1 cellular context compared by ENCODE assay signal in genomic region chr19:2385053-2385721, GRCh38.
A peak's percentile ranks its signal among the peaks of the same experiment; 100 is the strongest.
TF ChIP-seq lines count a peak whose summit lies in the region.

No MANE protein-coding gene starts in this region.

TF ChIP-seq in HepG2, 621 proteins besides CTCF, POLR2A, EP300 and RAD21 (continued from another document and continues in another):
- TF ChIP-seq ARID4A (CRISPR knock-in tag; IDR thresholded peaks at IDR 0.05; ENCODE audit: borderline replicate concordance) (peak; percentile 15; the same call in 1 of the 2 replicates), ZNF879 (CRISPR knock-in tag; IDR thresholded peaks at IDR 0.05) (no peak), RXRA (CRISPR knock-in tag; IDR thresholded peaks at IDR 0.05) (0 out of 2 replicates have a peak, but pooled peaks have one; percentile 27), ZNF558 (CRISPR knock-in tag; IDR thresholded peaks at IDR 0.05; ENCODE audit: borderline replicate concordance) (no peak), NFE2L2 (IDR thresholded peaks at IDR 0.05; ENCODE audit: low read length) (0 out of 2 replicates have a peak, but pooled peaks have one; percentile 5), BRF2 (CRISPR knock-in tag; IDR thresholded peaks at IDR 0.05) (no peak), RARA (CRISPR knock-in tag; IDR thresholded peaks at IDR 0.05) (peak; percentile 55), TFDP1 (CRISPR knock-in tag; IDR thresholded peaks at IDR 0.05; ENCODE audit: borderline replicate concordance) (peak; percentile 45; the same call in 1 of the 2 replicates), ZNF841 (CRISPR knock-in tag; IDR thresholded peaks at IDR 0.05; ENCODE audit: borderline replicate concordance) (no peak), MYC (CRISPR knock-in tag; IDR thresholded peaks at IDR 0.05; ENCODE audit: borderline replicate concordance) (peak; percentile 78; the same call in 1 of the 2 replicates), LCORL (IDR thresholded peaks at IDR 0.05) (no peak), LCORL (CRISPR knock-in tag; IDR thresholded peaks at IDR 0.05) (no peak), ZNF691 (CRISPR knock-in tag; IDR thresholded peaks at IDR 0.05; ENCODE audit: borderline replicate concordance, low read depth) (peak; percentile 69), TFAP4 (IDR thresholded peaks at IDR 0.05; ENCODE audit: borderline replicate concordance, low read depth) (no peak), ZNF276 (CRISPR knock-in tag; IDR thresholded peaks at IDR 0.05; ENCODE audit: low read depth) (no peak), GATAD2A (CRISPR knock-in tag; IDR thresholded peaks at IDR 0.05) (peak; percentile 34), KDM1A (CRISPR knock-in tag; IDR thresholded peaks at IDR 0.05) (peak; percentile 92; the same call in 1 of the 2 replicates), SP4 (CRISPR knock-in tag; IDR thresholded peaks at IDR 0.05) (peak; percentile 73), ZNF142 (CRISPR knock-in tag; IDR thresholded peaks at IDR 0.05) (no peak), HOXA3 (CRISPR knock-in tag; IDR thresholded peaks at IDR 0.05) (peak; percentile 47; the same call in 1 of the 2 replicates), HMGXB4 (CRISPR knock-in tag; IDR thresholded peaks at IDR 0.05; ENCODE audit: borderline replicate concordance in 1 of 2, low read depth in 1 of 2) (peak in 1 of 2 experiments; percentile 42; a peak in 1 of 4 replicates), KLF15 (CRISPR knock-in tag; IDR thresholded peaks at IDR 0.05; ENCODE audit: borderline replicate concordance) (no peak), SALL1 (CRISPR knock-in tag; IDR thresholded peaks at IDR 0.05) (peak; percentile 70), ZBTB39 (CRISPR knock-in tag; IDR thresholded peaks at IDR 0.05) (no peak), SMARCC2 (IDR thresholded peaks at IDR 0.05) (no peak), ZNF749 (CRISPR knock-in tag; IDR thresholded peaks at IDR 0.05; ENCODE audit: borderline replicate concordance) (no peak), ZNF747 (CRISPR knock-in tag; IDR thresholded peaks at IDR 0.05; ENCODE audit: borderline replicate concordance) (peak; percentile 27; the same call in 1 of the 2 replicates), CSRNP2 (CRISPR knock-in tag; conservative IDR thresholded peaks at IDR 0.05; ENCODE audit: low read depth) (no peak), YEATS2 (CRISPR knock-in tag; IDR thresholded peaks at IDR 0.05; ENCODE audit: borderline replicate concordance) (peak; percentile 68; the same call in 1 of the 2 replicates)
